In genomic region chr7:157121184-157121715, GRCh38 we compare ENCODE assay signal across 24 cellular contexts.
"Had no signal": no experiment of that assay in that cellular context is flagged by ENCODE, and none has a peak within 500 bp of the region (broad histone marks: within the 10 kb centered on the region; RNA-seq: fewer than 3 reads in every experiment).

No MANE protein-coding gene starts in this region.

- H3K27ac Mint-ChIP-seq: activated CD4-positive, alpha-beta memory T cell treated with anti-CD3 and anti-CD28 coated beads for 36 hours; activated CD4-positive, alpha-beta T cell treated with anti-CD3 and anti-CD28 coated beads for 36 hours; activated CD4-positive, alpha-beta T cell treated with anti-CD3 and anti-CD28 coated beads, Interleukin-2, amount 10 ng/mL, durations not matched to agents 24 days and 14 days; activated CD8-positive, alpha-beta T cell treated with anti-CD3 and anti-CD28 coated beads, Interleukin-2, amount 10 ng/mL, durations not matched to agents 7 days and 5 days; activated naive CD4-positive, alpha-beta T cell treated with anti-CD3 and anti-CD28 coated beads, Interleukin-2, amount 10 ng/mL, durations not matched to agents 7 days and 5 days; activated naive CD4-positive, alpha-beta T cell treated with anti-CD3 and anti-CD28 coated beads, Interleukin-2, amount 50 U/mL, for 72 hours; activated naive CD8-positive, alpha-beta T cell treated with anti-CD3 and anti-CD28 coated beads, Interleukin-2, amount 10 ng/mL, durations not matched to agents 7 days and 5 days; activated T-helper 17 cell treated with anti-CD3 and anti-CD28 coated beads, Interleukin-2, amount 50 U/mL, for 72 hours; brain had no signal

- H3K36me3 ChIP-seq: ascending aorta, breast epithelium, cardiac muscle cell, colonic mucosa, esophagus squamous epithelium had no signal

- H3K9me3 ChIP-seq: ascending aorta, colonic mucosa had no signal

- H3K27me3 Mint-ChIP-seq: activated CD4-positive, alpha-beta T cell treated with anti-CD3 and anti-CD28 coated beads for 36 hours; activated CD4-positive, alpha-beta T cell treated with anti-CD3 and anti-CD28 coated beads, Interleukin-2, amount 10 ng/mL, durations not matched to agents 24 days and 14 days; activated naive CD8-positive, alpha-beta T cell treated with anti-CD3 and anti-CD28 coated beads, Interleukin-2, amount 10 ng/mL, durations not matched to agents 7 days and 5 days had no signal

- ATAC-seq: activated CD4-positive, alpha-beta T cell treated with anti-CD3 and anti-CD28 coated beads for 36 hours; activated CD8-positive, alpha-beta T cell treated with anti-CD3 and anti-CD28 coated beads, Interleukin-2, amount 10 ng/mL, durations not matched to agents 7 days and 5 days; activated naive CD4-positive, alpha-beta T cell treated with anti-CD3 and anti-CD28 coated beads, Interleukin-2, amount 50 U/mL, for 72 hours; activated T-cell treated with anti-CD3 and anti-CD28 coated beads, Interleukin-2, amount 50 U/mL, for 4 hours; activated T-helper 17 cell treated with anti-CD3 and anti-CD28 coated beads, Interleukin-2, amount 50 U/mL, for 72 hours had no signal

- H3K36me3 Mint-ChIP-seq: activated CD4-positive, alpha-beta memory T cell treated with anti-CD3 and anti-CD28 coated beads for 36 hours; activated naive CD4-positive, alpha-beta T cell treated with anti-CD3 and anti-CD28 coated beads, Interleukin-2, amount 10 ng/mL, durations not matched to agents 7 days and 5 days; activated naive CD8-positive, alpha-beta T cell treated with anti-CD3 and anti-CD28 coated beads, Interleukin-2, amount 10 ng/mL, durations not matched to agents 7 days and 5 days; brain had no signal

- H3K4me3 Mint-ChIP-seq: activated CD4-positive, alpha-beta memory T cell treated with anti-CD3 and anti-CD28 coated beads for 36 hours; activated CD4-positive, alpha-beta T cell treated with anti-CD3 and anti-CD28 coated beads for 36 hours; activated CD4-positive, alpha-beta T cell treated with anti-CD3 and anti-CD28 coated beads, Interleukin-2, amount 10 ng/mL, durations not matched to agents 24 days and 14 days; activated CD8-positive, alpha-beta T cell treated with anti-CD3 and anti-CD28 coated beads, Interleukin-2, amount 10 ng/mL, durations not matched to agents 7 days and 5 days; activated naive CD4-positive, alpha-beta T cell treated with anti-CD3 and anti-CD28 coated beads, Interleukin-2, amount 10 ng/mL, durations not matched to agents 7 days and 5 days; activated naive CD8-positive, alpha-beta T cell treated with anti-CD3 and anti-CD28 coated beads, Interleukin-2, amount 10 ng/mL, durations not matched to agents 7 days and 5 days; activated T-cell treated with anti-CD3 and anti-CD28 coated beads, Interleukin-2, amount 50 U/mL, for 4 hours; activated T-helper 17 cell treated with anti-CD3 and anti-CD28 coated beads, Interleukin-2, amount 50 U/mL, for 72 hours; brain had no signal

- H3K4me1 ChIP-seq: ascending aorta, breast epithelium, colonic mucosa, esophagus squamous epithelium had no signal

- DNase-seq: activated CD4-positive, alpha-beta memory T cell treated with anti-CD3 and anti-CD28 coated beads for 36 hours; activated CD4-positive, alpha-beta T cell treated with anti-CD3 and anti-CD28 coated beads for 36 hours; activated CD4-positive, alpha-beta T cell treated with anti-CD3 and anti-CD28 coated beads, Interleukin-2, amount 10 ng/mL, durations not matched to agents 24 days and 14 days; activated CD4-positive, CD25-positive, alpha-beta regulatory T cell; activated CD4-positive, CD25-positive, alpha-beta regulatory T cell treated with anti-CD3 and anti-CD28 coated beads, Interleukin-2, amount 50 U/mL, for 72 hours; activated CD8-positive, alpha-beta T cell treated with anti-CD3 and anti-CD28 coated beads, Interleukin-2, amount 10 ng/mL, durations not matched to agents 7 days and 5 days; activated effector memory CD4-positive, alpha-beta T cell treated with anti-CD3 and anti-CD28 coated beads, Interleukin-2, amount 50 U/mL, for 16 hours; activated naive CD4-positive, alpha-beta T cell treated with anti-CD3 and anti-CD28 coated beads, Interleukin-2, amount 10 ng/mL, durations not matched to agents 7 days and 5 days; activated naive CD8-positive, alpha-beta T cell treated with anti-CD3 and anti-CD28 coated beads, Interleukin-2, amount 10 ng/mL, durations not matched to agents 7 days and 5 days; activated T-cell treated with anti-CD3 and anti-CD28 coated beads, Interleukin-2, amount 50 U/mL, for 4 hours; central memory CD4-positive, alpha-beta T cell; cerebellar nuclear complex; colonic mucosa; effector CD8-positive, alpha-beta T cell; esophagus squamous epithelium; foreskin melanocyte; T-helper 2 cell had no signal

- H3K27me3 ChIP-seq: ascending aorta, breast epithelium, cardiac muscle cell, colonic mucosa had no signal

- H3K4me3 ChIP-seq: ascending aorta, breast epithelium, cardiac muscle cell, colonic mucosa, esophagus squamous epithelium had no signal

- H3K4me1 Mint-ChIP-seq: activated CD4-positive, alpha-beta T cell treated with anti-CD3 and anti-CD28 coated beads for 36 hours; activated CD4-positive, alpha-beta T cell treated with anti-CD3 and anti-CD28 coated beads, Interleukin-2, amount 10 ng/mL, durations not matched to agents 24 days and 14 days; activated naive CD4-positive, alpha-beta T cell treated with anti-CD3 and anti-CD28 coated beads, Interleukin-2, amount 10 ng/mL, durations not matched to agents 7 days and 5 days; activated naive CD8-positive, alpha-beta T cell treated with anti-CD3 and anti-CD28 coated beads, Interleukin-2, amount 10 ng/mL, durations not matched to agents 7 days and 5 days; activated T-helper 17 cell treated with anti-CD3 and anti-CD28 coated beads, Interleukin-2, amount 50 U/mL, for 72 hours; brain had no signal

- H3K9me3 Mint-ChIP-seq: activated CD4-positive, alpha-beta T cell treated with anti-CD3 and anti-CD28 coated beads, Interleukin-2, amount 10 ng/mL, durations not matched to agents 24 days and 14 days had no signal

- H3K27ac ChIP-seq: ascending aorta, breast epithelium, cardiac muscle cell, colonic mucosa, epithelial cell of prostate, esophagus squamous epithelium had no signal
